In the genomic region with DNA sequence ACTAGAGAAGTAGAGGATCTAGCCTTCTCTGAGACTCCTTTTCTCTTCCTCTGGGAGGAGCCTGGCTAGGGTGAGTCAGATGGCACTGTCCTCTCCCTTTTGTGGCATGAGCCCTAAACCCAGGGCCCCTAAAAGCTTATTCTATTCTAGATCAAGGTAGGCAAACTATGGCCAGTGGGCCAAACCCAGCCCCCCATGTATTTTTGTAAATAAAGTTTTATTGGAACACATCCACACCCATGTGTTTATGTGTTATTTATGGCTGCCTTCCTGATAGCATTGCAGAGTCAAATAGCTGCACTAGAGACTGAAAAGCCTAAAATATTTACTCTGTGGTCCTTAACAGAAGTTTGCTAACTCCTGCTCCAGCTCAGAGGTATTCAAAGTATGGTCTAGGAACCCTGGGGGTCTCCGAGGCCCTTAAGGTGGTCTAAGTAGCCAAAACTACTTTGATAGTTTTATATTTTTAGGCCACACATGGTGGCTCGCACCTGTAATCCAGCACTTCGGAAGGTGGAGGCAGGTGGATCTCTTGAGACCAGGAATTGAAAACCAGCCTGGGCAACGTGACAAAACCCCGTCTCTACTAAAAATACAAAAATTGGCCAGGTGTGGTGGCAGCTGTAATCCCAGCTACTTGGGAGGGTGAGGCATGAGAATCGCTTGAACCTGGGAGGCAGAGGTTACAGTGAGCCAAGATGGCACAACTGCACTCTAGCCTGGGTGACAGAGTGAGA, we compare ENCODE assay signal across 29 cellular contexts. TPM values are rescaled to one million over a fixed set of nuclear protein-coding genes. Genes with fewer than 3 reads are reported as not detected.
A peak's percentile ranks its signal among the peaks of the same experiment; 100 is the strongest.
DNase-seq lines count a peak whose midpoint lies in the region; ATAC-seq and TF ChIP-seq lines count a peak whose summit lies in the region.
"Had no signal": no experiment of that assay in that cellular context is flagged by ENCODE, and none has a peak within 500 bp of the region (broad histone marks: within the 10 kb centered on the region; RNA-seq: fewer than 3 reads in every experiment).

No MANE protein-coding gene starts in this region.

- no peaks in the 10 kb centered on the region for H3K9me3 Mint-ChIP-seq in natural killer cell treated with Interleukin-12 subunit alpha and Interleukin-12 subunit beta and Interleukin-15 and Interleukin-18, amount 100 ng/mL, for 72 hours
- H3K9me3 Mint-ChIP-seq: T-helper 1 cell treated with Interleukin-12 subunit alpha and Interleukin-12 subunit beta and Interleukin-4 antibody, amounts not matched to agents 30 μg/mL and 1 μg/mL, for 36 hours had no signal

- no peaks in the 10 kb centered on the region for H3K27me3 Mint-ChIP-seq in natural killer cell treated with Interleukin-12 subunit alpha and Interleukin-12 subunit beta and Interleukin-15 and Interleukin-18, amount 100 ng/mL, for 72 hours

- H3K79me2 ChIP-seq in Karpas-422 (ENCODE audit: low read length): no peaks in the 10 kb centered on the region
- no peaks in the 10 kb centered on the region for H3K79me2 ChIP-seq in OCI-LY7 (ENCODE audit: insufficient read depth, low read depth, low read length)

- BruUV-seq in OCI-LY7 (replicated peaks; lab: Mats Ljungman, UMichigan): no TSS peak

- H3K9me3 ChIP-seq in Karpas-422 (ENCODE audit: low read length): no peaks in the 10 kb centered on the region
- peaks cover under 1% of the 10 kb centered on the region; the same call in 1 of the 2 replicates for H3K9me3 ChIP-seq in OCI-LY7 (ENCODE audit: low read length)
- H3K9me3 ChIP-seq: SK-N-SH had no signal

- H3K9me2 ChIP-seq in Karpas-422 (replicated peaks; ENCODE audit: insufficient read depth, low read length) (no peaks in the 10 kb centered on the region), OCI-LY7 (ENCODE audit: insufficient read depth, low read length) (no peaks in the 10 kb centered on the region)
- H3K9me2 ChIP-seq: SK-N-SH had no signal

- H3K36me3 ChIP-seq in Karpas-422 (ENCODE audit: insufficient read depth, low read length) (no peaks in the 10 kb centered on the region), OCI-LY7 (ENCODE audit: insufficient read depth, low read length) (no peaks in the 10 kb centered on the region)

- H2AFZ ChIP-seq in Karpas-422 (ENCODE audit: low read length): no peak overlapping the region
- H2AFZ ChIP-seq in OCI-LY7 (ENCODE audit: low read length): peak overlapping the region; percentile 66

- POLR2A ChIA-PET in OCI-LY7 (lab: Charles Lee): interaction anchor here (0.6 to 1.4 kb wide), 4 partner anchors 10 to 122 kb away, joined by 3 to 4 read pairs (median 3); no protein-coding TSS in a partner anchor

- H4K20me1 ChIP-seq in Karpas-422 (ENCODE audit: insufficient read depth, low read depth, low read length) (no peaks in the 10 kb centered on the region), OCI-LY7 (ENCODE audit: insufficient read depth, low read length) (no peaks in the 10 kb centered on the region)

- no peaks in the 10 kb centered on the region for H3K4me1 Mint-ChIP-seq in natural killer cell treated with Interleukin-12 subunit alpha and Interleukin-12 subunit beta and Interleukin-15 and Interleukin-18, amount 100 ng/mL, for 72 hours (ENCODE audit: low read depth in 2 of 2)

- TF ChIP-seq CTCF in OCI-LY7 (conservative IDR thresholded peaks at IDR 0.05; ENCODE audit: low read length): no peak

- H3K4me1 ChIP-seq in Karpas-422 (ENCODE audit: low read length) (peaks cover 28% of the 10 kb centered on the region), OCI-LY7 (ENCODE audit: insufficient read depth, low read length, poor library complexity, severe bottlenecking) (peaks cover 33% of the 10 kb centered on the region)

- H3K9ac ChIP-seq in Karpas-422 (ENCODE audit: low read length): no peak overlapping the region
- H3K9ac ChIP-seq: SK-N-SH had no signal

- DNase-seq in NCI-H2171 treated with DMSO at 0.1 percent for 48 hours (lab: John Stamatoyannopoulos, UW): peak; percentile 29
- no peak for DNase-seq in NCI-H2171 (lab: John Stamatoyannopoulos, UW)
- no peak for DNase-seq in Karpas-422
- no peak for DNase-seq in OCI-LY7 (ENCODE audit: low spot score)
- DNase-seq in posterior vena cava (ENCODE audit: low spot score): peak; percentile 51
- no peak for DNase-seq in D341Med (ENCODE audit: low spot score)
- DNase-seq in natural killer cell treated with Interleukin-12 subunit alpha and Interleukin-12 subunit beta and Interleukin-15 and Interleukin-18, amount 100 ng/mL, for 72 hours (ENCODE audit: low spot score): no peak
- DNase-seq: 8988T; ACHN; CD4-positive, CD25-positive, alpha-beta regulatory T cell; DMS53; NCI-H1092 treated with DMSO at 0.1 percent for 48 hours; NCI-H1436; NCI-H187; NCI-H2081 treated with DMSO at 0.1 percent for 48 hours; NCI-H446 treated with DMSO at 0.1 percent for 48 hours; NCI-H526; NCI-H82; SK-N-SH; SW 1271 had no signal

- no peak overlapping the region for H3K4me3 Mint-ChIP-seq in natural killer cell treated with Interleukin-12 subunit alpha and Interleukin-12 subunit beta and Interleukin-15 and Interleukin-18, amount 100 ng/mL, for 72 hours
- H3K4me3 Mint-ChIP-seq: CD4-positive, CD25-positive, alpha-beta regulatory T cell; T-helper 1 cell treated with Interleukin-12 subunit alpha and Interleukin-12 subunit beta and Interleukin-4 antibody, amounts not matched to agents 30 μg/mL and 1 μg/mL, for 36 hours had no signal

- H3K4me3 ChIP-seq in Karpas-422 (ENCODE audit: low read length) (no peak overlapping the region), OCI-LY7 (ENCODE audit: low read depth, low read length, poor library complexity, severe bottlenecking) (no peak overlapping the region)

- no peaks in the 10 kb centered on the region for H3K27me3 ChIP-seq in Karpas-422 (ENCODE audit: low read length)

- ATAC-seq in natural killer cell treated with Interleukin-12 subunit alpha and Interleukin-12 subunit beta and Interleukin-15 and Interleukin-18, amount 100 ng/mL, for 72 hours: no peak
- ATAC-seq in HG03108 (IDR thresholded peaks at IDR 0.05; ENCODE audit: unreplicated experiment): no peak
- ATAC-seq: HCT116 had no signal

- H3K27ac Mint-ChIP-seq in natural killer cell treated with Interleukin-12 subunit alpha and Interleukin-12 subunit beta and Interleukin-15 and Interleukin-18, amount 100 ng/mL, for 72 hours: no peak overlapping the region
- H3K27ac Mint-ChIP-seq: CD4-positive, CD25-positive, alpha-beta regulatory T cell; T-helper 1 cell treated with Interleukin-12 subunit alpha and Interleukin-12 subunit beta and Interleukin-4 antibody, amounts not matched to agents 30 μg/mL and 1 μg/mL, for 36 hours had no signal

- CTCF ChIA-PET in OCI-LY7 (lab: Charles Lee; ENCODE audit: unreplicated experiment): no interaction called here

- no peak overlapping the region for H3K27ac ChIP-seq in Karpas-422 (ENCODE audit: low read length)
- H3K27ac ChIP-seq in OCI-LY7 (ENCODE audit: low read depth, low read length, poor library complexity, severe bottlenecking): peak overlapping the region; percentile 17

- peak overlapping the region; percentile 13 for H3K4me2 ChIP-seq in Karpas-422 (ENCODE audit: low read depth, low read length, poor library complexity, severe bottlenecking)
- peak overlapping the region; percentile 30; the same call in 1 of the 2 replicates for H3K4me2 ChIP-seq in OCI-LY7 (ENCODE audit: low read length)
- H3K4me2 ChIP-seq: SK-N-SH had no signal

- intact Hi-C loops in OCI-LY7 (cut with micrococcal nuclease; ENCODE audit: unreplicated experiment) (no loop called here), posterior vena cava (cut with DNase I) (no loop called here)

- H3K36me3 Mint-ChIP-seq in natural killer cell treated with Interleukin-12 subunit alpha and Interleukin-12 subunit beta and Interleukin-15 and Interleukin-18, amount 100 ng/mL, for 72 hours: no peaks in the 10 kb centered on the region
- H3K36me3 Mint-ChIP-seq: CD4-positive, CD25-positive, alpha-beta regulatory T cell had no signal

RNA-seq across cellular contexts. Expression of a gene that starts 8.1 kb away (rescaled TPM):
- total RNA-seq in Karpas-422 (2014; rRNA removed; shearing (Covaris generic); ENCODE audit: low replicate concordance): not detected in 2 replicates
- not detected in 2 replicates for total RNA-seq in OCI-LY7 (2014; rRNA removed; shearing (Covaris generic))
- total RNA-seq in OCI-LY7 (2022) (0.25 TPM in 1 of 2 replicates, not detected in the other), posterior vena cava (10 to 100 TPM in 1 of 2 donors, 1 to 10 TPM in 1; 5.0 to 10.7 TPM)
- not detected for total RNA-seq in natural killer cell treated with Interleukin-12 subunit alpha and Interleukin-12 subunit beta and Interleukin-15 and Interleukin-18, amount 100 ng/mL, for 72 hours
- total RNA-seq: CD4-positive, CD25-positive, alpha-beta regulatory T cell; Daoy; G401; H1; HT-29; LHCN-M2; MCF 10A had no signal

RNA-seq across cellular contexts. Expression of a gene that starts 17.7 kb away (rescaled TPM):
- not detected in 2 replicates for total RNA-seq in Karpas-422 (2014; rRNA removed; shearing (Covaris generic); ENCODE audit: low replicate concordance)
- total RNA-seq in OCI-LY7 (2014; rRNA removed; shearing (Covaris generic)): not detected in 2 replicates
- total RNA-seq in OCI-LY7 (2022): not detected in 2 replicates
- not detected for total RNA-seq in posterior vena cava
- not detected for total RNA-seq in natural killer cell treated with Interleukin-12 subunit alpha and Interleukin-12 subunit beta and Interleukin-15 and Interleukin-18, amount 100 ng/mL, for 72 hours
- total RNA-seq: CD4-positive, CD25-positive, alpha-beta regulatory T cell; Daoy; G401; H1; HT-29; LHCN-M2; MCF 10A had no signal

RNA-seq across cellular contexts. Expression of a gene that starts 22.5 kb away (rescaled TPM):
- 65.7 and 81.4 TPM in 2 replicates for total RNA-seq in Karpas-422 (2014; rRNA removed; shearing (Covaris generic); ENCODE audit: low replicate concordance)
- total RNA-seq in OCI-LY7 (2014; rRNA removed; shearing (Covaris generic)): 113 and 116 TPM in 2 replicates
- total RNA-seq in OCI-LY7 (2022): 96.8 and 106 TPM in 2 replicates
- 10 to 100 TPM; 90.7 to 92.3 TPM for total RNA-seq in posterior vena cava
- 100 to 1,000 TPM in 1 of 2 donors, 10 to 100 TPM in 1; 91.6 to 109 TPM for total RNA-seq in natural killer cell treated with Interleukin-12 subunit alpha and Interleukin-12 subunit beta and Interleukin-15 and Interleukin-18, amount 100 ng/mL, for 72 hours

RNA-seq across cellular contexts. Expression of a gene that starts 33.3 kb away (rescaled TPM):
- total RNA-seq in Karpas-422 (2014; rRNA removed; shearing (Covaris generic); ENCODE audit: low replicate concordance): 1.4 and 2.4 TPM in 2 replicates
- total RNA-seq in OCI-LY7 (2014; rRNA removed; shearing (Covaris generic)): not detected in 2 replicates
- total RNA-seq in OCI-LY7 (2022): not detected in 2 replicates
- total RNA-seq in posterior vena cava: under 1 TPM; 0.37 to 0.48 TPM
- under 1 TPM in 1 of 2 donors, not detected in 1; 0.25 TPM for total RNA-seq in natural killer cell treated with Interleukin-12 subunit alpha and Interleukin-12 subunit beta and Interleukin-15 and Interleukin-18, amount 100 ng/mL, for 72 hours
- total RNA-seq: G401, HT-29, MCF 10A had no signal

RNA-seq across cellular contexts. Expression of a gene that starts 38.0 kb away (rescaled TPM):
- total RNA-seq in Karpas-422 (2014; rRNA removed; shearing (Covaris generic); ENCODE audit: low replicate concordance): not detected in 2 replicates
- total RNA-seq in OCI-LY7 (2014; rRNA removed; shearing (Covaris generic)): not detected in 2 replicates
- total RNA-seq in OCI-LY7 (2022) (not detected in 2 replicates), posterior vena cava (10 to 100 TPM; 25.8 to 27.8 TPM)
- total RNA-seq in natural killer cell treated with Interleukin-12 subunit alpha and Interleukin-12 subunit beta and Interleukin-15 and Interleukin-18, amount 100 ng/mL, for 72 hours: 1 to 10 TPM in 1 of 2 donors, under 1 TPM in 1; 0.36 to 1.4 TPM
- total RNA-seq: CD4-positive, CD25-positive, alpha-beta regulatory T cell had no signal

Comparison
In these comparisons a context has a peak if more than half of its experiments do, and no peak if none do; other contexts are left out.
1. DNase-seq: peak in NCI-H2171 treated with DMSO at 0.1 percent for 48 hours (single experiment) and posterior vena cava (single experiment); none in NCI-H2171 (single experiment), Karpas-422 (single experiment), OCI-LY7 (single experiment), D341Med (single experiment) and natural killer cell treated with Interleukin-12 subunit alpha and Interleukin-12 subunit beta and Interleukin-15 and Interleukin-18, amount 100 ng/mL, for 72 hours (single experiment).